22 cellular contexts compared by ENCODE assay signal in genomic region chr1:2968471-2968881, GRCh38. TPM values are rescaled to one million over a fixed set of nuclear protein-coding genes. Genes with fewer than 3 reads are reported as not detected.
DNase-seq lines count a peak whose midpoint lies in the region; ATAC-seq and TF ChIP-seq lines count a peak whose summit lies in the region.
"Had no signal": no experiment of that assay in that cellular context is flagged by ENCODE, and none has a peak within 500 bp of the region (broad histone marks: within the 10 kb centered on the region; RNA-seq: fewer than 3 reads in every experiment).

No MANE protein-coding gene starts in this region.

- no peak for TF ChIP-seq CTCF in upper lobe of right lung (IDR thresholded peaks at IDR 0.05)

- peak overlapping the region; percentile 99 for H3K27ac ChIP-seq in angular gyrus (ENCODE audit: low read depth, low read length)
- H3K27ac ChIP-seq in upper lobe of right lung: no peak overlapping the region
- H3K27ac ChIP-seq: testis had no signal

- H3K4me1 ChIP-seq in upper lobe of right lung: no peaks in the 10 kb centered on the region

- H3K27me3 ChIP-seq in upper lobe of right lung: peaks cover 15% of the 10 kb centered on the region
- H3K27me3 ChIP-seq: testis had no signal

- H3K4me3 ChIP-seq in upper lobe of right lung: no peak overlapping the region
- H3K4me3 ChIP-seq: GM12878, testis had no signal

- peak in 44 of 51 donors; percentile 17 to 89 (median 71) for DNase-seq in hypothalamus (lab: John Stamatoyannopoulos, UW)
- DNase-seq in occipital lobe (lab: John Stamatoyannopoulos, UW): peak; percentile 69
- peak; percentile 42 for DNase-seq in upper lobe of right lung
- no peak for DNase-seq in activated CD4-positive, CD25-positive, alpha-beta regulatory T cell (lab: John Stamatoyannopoulos, UW)
- no peak for DNase-seq in dedifferentiated amniotic fluid mesenchymal stem cell (ENCODE audit: extremely low spot score)
- DNase-seq: activated CD8-positive, alpha-beta T cell treated with anti-CD3 and anti-CD28 coated beads, Interleukin-2, amount 10 ng/mL, durations not matched to agents 7 days and 5 days; activated T-cell treated with anti-CD3 and anti-CD28 coated beads, Interleukin-2, amount 50 U/mL, for 48 hours; central memory CD4-positive, alpha-beta T cell; GDM1; naive thymus-derived CD8-positive, alpha-beta T cell; NCI-H146; NCI-H446; SHP77; testis had no signal

- H3K36me3 ChIP-seq in upper lobe of right lung: no peaks in the 10 kb centered on the region

- intact Hi-C loops in upper lobe of right lung (cut with DNase I): no loop called here

- H3K9me3 ChIP-seq in upper lobe of right lung: no peaks in the 10 kb centered on the region
- H3K9me3 ChIP-seq: testis had no signal

- no peak for ATAC-seq in upper lobe of right lung
- ATAC-seq in HG03097 (IDR thresholded peaks at IDR 0.05; ENCODE audit: low FRiP score, unreplicated experiment): no peak
- ATAC-seq: activated CD8-positive, alpha-beta T cell treated with anti-CD3 and anti-CD28 coated beads, Interleukin-2, amount 10 ng/mL, durations not matched to agents 7 days and 5 days; GM12878; naive thymus-derived CD8-positive, alpha-beta T cell; right cardiac atrium; WTC11 had no signal

RNA-seq across cellular contexts. Expression of gene ACTRT2, which starts 52.8 kb away (rescaled TPM):
- total RNA-seq in occipital lobe (not detected), upper lobe of right lung (not detected)
- total RNA-seq: activated CD8-positive, alpha-beta T cell treated with anti-CD3 and anti-CD28 coated beads, Interleukin-2, amount 10 ng/mL, durations not matched to agents 7 days and 5 days; B cell; GM12878; lower leg skin; M059J; naive thymus-derived CD8-positive, alpha-beta T cell; right cardiac atrium; WTC11 had no signal

Comparison
In these comparisons a context has a peak if more than half of its experiments do, and no peak if none do; other contexts are left out.
1. DNase-seq: peak in hypothalamus (44 of 51), occipital lobe (single experiment) and upper lobe of right lung (single experiment); none in activated CD4-positive, CD25-positive, alpha-beta regulatory T cell (0 of 4) and dedifferentiated amniotic fluid mesenchymal stem cell (single experiment).